ENCODE assay signal across 8 cellular contexts in genomic region chr9:127979333-127980055, GRCh38. TPM values are rescaled to one million over a fixed set of nuclear protein-coding genes. Genes with fewer than 3 reads are reported as not detected.
A peak's percentile ranks its signal among the peaks of the same experiment; 100 is the strongest.
DNase-seq lines count a peak whose midpoint lies in the region; ATAC-seq and TF ChIP-seq lines count a peak whose summit lies in the region.

No MANE protein-coding gene starts in this region.

- H3K27me3 ChIP-seq in gastroesophageal sphincter (no peaks in the 10 kb centered on the region), neuron (ENCODE audit: insufficient read depth, low read length) (no peaks in the 10 kb centered on the region)

- H3K27me3 Mint-ChIP-seq in activated naive CD4-positive, alpha-beta T cell treated with anti-CD3 and anti-CD28 coated beads for 36 hours (ENCODE audit: low read depth): no peaks in the 10 kb centered on the region
- no peaks in the 10 kb centered on the region for H3K27me3 Mint-ChIP-seq in activated T-cell treated with anti-CD3 and anti-CD28 coated beads, Interleukin-2, amount 50 U/mL, for 4 hours (ENCODE audit: low read depth)

- H3K36me3 Mint-ChIP-seq in activated naive CD4-positive, alpha-beta T cell treated with anti-CD3 and anti-CD28 coated beads for 36 hours (ENCODE audit: low read depth): peaks cover 36% of the 10 kb centered on the region
- H3K36me3 Mint-ChIP-seq in activated T-cell treated with anti-CD3 and anti-CD28 coated beads, Interleukin-2, amount 50 U/mL, for 4 hours (ENCODE audit: insufficient read depth): peaks cover 2% of the 10 kb centered on the region

- H3K27ac Mint-ChIP-seq in activated naive CD4-positive, alpha-beta T cell treated with anti-CD3 and anti-CD28 coated beads for 36 hours: peak overlapping the region; percentile 87

- peak overlapping the region; percentile 94 for H3K4me3 Mint-ChIP-seq in activated naive CD4-positive, alpha-beta T cell treated with anti-CD3 and anti-CD28 coated beads for 36 hours
- H3K4me3 Mint-ChIP-seq in activated T-cell treated with anti-CD3 and anti-CD28 coated beads, Interleukin-2, amount 50 U/mL, for 4 hours: peak overlapping the region; percentile 93

- TF ChIP-seq EP300 in gastroesophageal sphincter (IDR thresholded peaks at IDR 0.05): no peak

- intact Hi-C loops in activated naive CD4-positive, alpha-beta T cell treated with anti-CD3 and anti-CD28 coated beads for 36 hours (cut with micrococcal nuclease): loop anchor here (5.0 kb wide), 2 partner anchors 37 to 207 kb away; no protein-coding TSS in a partner anchor

- 0% methylated on average over 2 of the region's 24 CpGs; no CpG with 5 or more reads in 1 of the 2 donors for WGBS in gastroesophageal sphincter (ENCODE audit: low coverage in 1 of 2), 2 donors

- no peak for ATAC-seq in activated T-cell treated with anti-CD3 and anti-CD28 coated beads, Interleukin-2, amount 50 U/mL, for 4 hours
- ATAC-seq in gastroesophageal sphincter (no peak), HG03520 (IDR thresholded peaks at IDR 0.05; ENCODE audit: unreplicated experiment) (no peak)

- CTCF ChIA-PET in activated naive CD4-positive, alpha-beta T cell treated with anti-CD3 and anti-CD28 coated beads for 36 hours (lab: Charles Lee): interaction anchor here (0.6 to 15.2 kb wide), 10 partner anchors 14 to 86 kb away, joined by 3 to 142 read pairs (median 4); no protein-coding TSS in a partner anchor

- H3K4me3 ChIP-seq in gastroesophageal sphincter: peak overlapping the region; percentile 53 to 72
- H3K4me3 ChIP-seq in neuron (ENCODE audit: low read length): peak overlapping the region; percentile 64

- H3K27ac ChIP-seq in KOPT-K1 (ENCODE audit: low read depth, low read length, poor library complexity, severe bottlenecking) (peak overlapping the region; percentile 83), gastroesophageal sphincter (peak overlapping the region; percentile 45 to 92 (median 90))

- H3K9me3 Mint-ChIP-seq in activated naive CD4-positive, alpha-beta T cell treated with anti-CD3 and anti-CD28 coated beads for 36 hours: no peaks in the 10 kb centered on the region
- H3K9me3 Mint-ChIP-seq in activated T-cell treated with anti-CD3 and anti-CD28 coated beads, Interleukin-2, amount 50 U/mL, for 4 hours: no peaks in the 10 kb centered on the region

- H3K36me3 ChIP-seq in KOPT-K1 (ENCODE audit: insufficient read depth, low read length) (peaks cover 15% of the 10 kb centered on the region; the same call in 1 of the 2 replicates), gastroesophageal sphincter (no peaks in the 10 kb centered on the region), neuron (ENCODE audit: insufficient read depth, low read length) (no peaks in the 10 kb centered on the region)

- peaks cover 50% of the 10 kb centered on the region for H3K4me1 Mint-ChIP-seq in activated naive CD4-positive, alpha-beta T cell treated with anti-CD3 and anti-CD28 coated beads for 36 hours (ENCODE audit: low read depth)
- H3K4me1 Mint-ChIP-seq in activated T-cell treated with anti-CD3 and anti-CD28 coated beads, Interleukin-2, amount 50 U/mL, for 4 hours (ENCODE audit: low read depth): peaks cover 63% of the 10 kb centered on the region

- H3K4me1 ChIP-seq in gastroesophageal sphincter: peaks cover 4 to 75% (median 58%) of the 10 kb centered on the region in 3 donors
- peaks cover 40% of the 10 kb centered on the region for H3K4me1 ChIP-seq in neuron (ENCODE audit: insufficient read depth, low read length)

- peak; percentile 51 for DNase-seq in activated naive CD4-positive, alpha-beta T cell treated with anti-CD3 and anti-CD28 coated beads for 36 hours
- no peak for DNase-seq in activated naive CD4-positive, alpha-beta T cell (lab: John Stamatoyannopoulos, UW)
- no peak for DNase-seq in activated T-cell treated with anti-CD3 and anti-CD28 coated beads, Interleukin-2, amount 50 U/mL, for 4 hours
- no peak for DNase-seq in GF-D8 (lab: John Stamatoyannopoulos, UW)

- no peak overlapping the region for H2AFZ ChIP-seq in neuron (ENCODE audit: low read depth, low read length)

- peak in 2 of 4 experiments; percentile 14 to 17 for TF ChIP-seq CTCF in gastroesophageal sphincter (IDR thresholded peaks at IDR 0.05)

- TF ChIP-seq POLR2A in gastroesophageal sphincter (IDR thresholded peaks at IDR 0.05): peak in 1 of 2 donors; percentile 15

- H3K9me3 ChIP-seq in KOPT-K1 (ENCODE audit: insufficient read depth, low read length, poor library complexity, severe bottlenecking) (no peaks in the 10 kb centered on the region), gastroesophageal sphincter (no peaks in the 10 kb centered on the region), neuron (ENCODE audit: low read length) (no peaks in the 10 kb centered on the region)

RNA-seq across cellular contexts. Expression of gene EEIG1, which starts 1.3 kb away (rescaled TPM):
- 10 to 100 TPM; 61.0 to 70.8 TPM for total RNA-seq in activated naive CD4-positive, alpha-beta T cell treated with anti-CD3 and anti-CD28 coated beads for 36 hours
- total RNA-seq in activated T-cell treated with anti-CD3 and anti-CD28 coated beads, Interleukin-2, amount 50 U/mL, for 4 hours: 10 to 100 TPM; 75.5 to 87.3 (median 86.0) TPM
- 10 to 100 TPM in 3 of 4 donors, 1 to 10 TPM in 1; 7.0 to 22.0 (median 16.3) TPM for total RNA-seq in gastroesophageal sphincter

RNA-seq across cellular contexts. Expression of gene DPM2, which starts 41.8 kb away (rescaled TPM):
- total RNA-seq in activated naive CD4-positive, alpha-beta T cell treated with anti-CD3 and anti-CD28 coated beads for 36 hours: 10 to 100 TPM; 41.6 to 43.4 TPM
- 10 to 100 TPM; 89.6 to 91.5 (median 89.9) TPM for total RNA-seq in activated T-cell treated with anti-CD3 and anti-CD28 coated beads, Interleukin-2, amount 50 U/mL, for 4 hours
- 10 to 100 TPM in 2 of 4 donors, 1 to 10 TPM in 2; 8.9 to 15.0 (median 11.2) TPM for total RNA-seq in gastroesophageal sphincter

RNA-seq across cellular contexts. Expression of gene PIP5KL1, which starts 48.9 kb away (rescaled TPM):
- 1 to 10 TPM; 1.1 to 1.8 TPM for total RNA-seq in activated naive CD4-positive, alpha-beta T cell treated with anti-CD3 and anti-CD28 coated beads for 36 hours
- 1 to 10 TPM; 2.3 to 3.5 (median 2.8) TPM for total RNA-seq in activated T-cell treated with anti-CD3 and anti-CD28 coated beads, Interleukin-2, amount 50 U/mL, for 4 hours
- 1 to 10 TPM in 2 of 4 donors, under 1 TPM in 1, not detected in 1; 0.66 to 3.4 (median 3.1) TPM for total RNA-seq in gastroesophageal sphincter
